In genomic region chr4:24793219-24794005, GRCh38 we compare ENCODE assay signal across 11 cellular contexts. TPM values are rescaled to one million over a fixed set of nuclear protein-coding genes. Genes with fewer than 3 reads are reported as not detected.
DNase-seq lines count a peak whose midpoint lies in the region; ATAC-seq, FAIRE-seq and TF ChIP-seq lines count a peak whose summit lies in the region.
"Had no signal": no experiment of that assay in that cellular context is flagged by ENCODE, and none has a peak within 500 bp of the region (broad histone marks: within the 10 kb centered on the region; RNA-seq: fewer than 3 reads in every experiment).

No MANE protein-coding gene starts in this region.

- H3K4me3 ChIP-seq in A549 (no peak overlapping the region), H7 (ENCODE audit: insufficient read depth, low read depth, low read length) (no peak overlapping the region), ascending aorta (peak overlapping the region in 1 of 2 donors; percentile 59), testis (no peak overlapping the region)

- H3K36me3 ChIP-seq in H7 (replicated peaks; ENCODE audit: control insufficient read depth, insufficient read depth, low read length) (no peaks in the 10 kb centered on the region), ascending aorta (no peaks in the 10 kb centered on the region), testis (ENCODE audit: low read depth, missing control alignments) (no peaks in the 10 kb centered on the region)

- TF ChIP-seq POLR2A in A549 (IDR thresholded peaks at IDR 0.05; ENCODE audit: low read length) (no peak), testis (IDR thresholded peaks at IDR 0.05) (no peak)

- peak; percentile 35 to 48; a peak in 4 of 5 replicates for TF ChIP-seq RAD21 in A549 (conservative IDR thresholded peaks at IDR 0.05 in 1 of 2, IDR thresholded peaks at IDR 0.05 in 1 of 2)

- ATAC-seq in A549 (peak in 1 of 2 experiments; percentile 68; a peak in 3 of 6 replicates), GM18502 (IDR thresholded peaks at IDR 0.05; ENCODE audit: poor library complexity, unreplicated experiment) (no peak)

- peak; percentile 16; the same call in 1 of the 3 replicates for TF ChIP-seq CTCF in A549 (IDR thresholded peaks at IDR 0.05)
- peak; percentile 8 to 39 (median 32) for TF ChIP-seq CTCF in ascending aorta (IDR thresholded peaks at IDR 0.05)
- TF ChIP-seq CTCF in testis (IDR thresholded peaks at IDR 0.05) = peak in 1 of 3 experiments; percentile 18

- no peak overlapping the region for H3K4me2 ChIP-seq in A549

- DNase-seq in A549 (ENCODE audit: low read depth in 1 of 2, low spot score in 1 of 2) (peak; percentile 8 to 27), H7 (peak; percentile 60), ascending aorta (ENCODE audit: low spot score in 2 of 2) (no peak), left kidney (ENCODE audit: low read depth, low spot score) (peak; percentile 44), NCI-H1105 (lab: John Stamatoyannopoulos, UW) (no peak), hippocampal formation (lab: John Stamatoyannopoulos, UW) (no peak), testis (no peak)
- DNase-seq: activated T-cell treated with anti-CD3 and anti-CD28 coated beads for 4 hours, EL had no signal

- no peak for TF ChIP-seq EP300 in A549 (IDR thresholded peaks at IDR 0.05)

- H3K9me3 ChIP-seq in A549 (no peaks in the 10 kb centered on the region), ascending aorta (no peaks in the 10 kb centered on the region), testis (no peaks in the 10 kb centered on the region)

- H3K27ac ChIP-seq in A549 = no peak overlapping the region
- peak overlapping the region; percentile 95 to 97 for H3K27ac ChIP-seq in ascending aorta
- peak overlapping the region in 1 of 2 donors; percentile 61 for H3K27ac ChIP-seq in testis

- no peaks in the 10 kb centered on the region for H3K4me1 ChIP-seq in A549
- peaks cover 0 to 25% of the 10 kb centered on the region in 2 donors for H3K4me1 ChIP-seq in ascending aorta
- peaks cover 19% of the 10 kb centered on the region for H3K4me1 ChIP-seq in testis

- intact Hi-C loops in ascending aorta (cut with DNase I) = loop anchor here (2.0 to 5.0 kb wide), 3 partner anchors 15 to 119 kb away; partner anchors contain the start of gene CCDC149
- intact Hi-C loops in testis (cut with DNase I; ENCODE audit: low total_unique reads) = no loop called here

- CTCF ChIA-PET in A549 (lab: Yijun Ruan, JAX) = interaction anchor here (0.6 to 1.4 kb wide), 3 partner anchors 11 to 323 kb away, joined by 3 to 4 read pairs (median 3); no protein-coding TSS in a partner anchor

- no peak for FAIRE-seq in A549 (lab: Jason Lieb, UNC)
- FAIRE-seq: endothelial cell of umbilical vein had no signal

- POLR2A ChIA-PET in A549 (lab: Yijun Ruan, JAX) = no interaction called here

- WGBS in A549 (ENCODE audit: missing lambda C conversion rate) = 56% methylated on average over 8 of the region's 8 CpGs
- 88 to 89% methylated on average over 8 of the region's 8 CpGs for WGBS in testis, 2 donors

- H3K27me3 ChIP-seq in H7 (ENCODE audit: control insufficient read depth, insufficient read depth, low read length) (peaks cover 30% of the 10 kb centered on the region), ascending aorta (no peaks in the 10 kb centered on the region), testis (no peaks in the 10 kb centered on the region)

TF ChIP-seq in A549, 52 proteins besides CTCF, POLR2A, EP300 and RAD21:
- TF ChIP-seq FOXS1 (CRISPR knock-in tag; IDR thresholded peaks at IDR 0.05) (no peak), HEYL (CRISPR knock-in tag; IDR thresholded peaks at IDR 0.05) (no peak), HOXB5 (CRISPR knock-in tag; IDR thresholded peaks at IDR 0.05) (no peak), CEBPB (IDR thresholded peaks at IDR 0.05) (no peak), SMC3 (IDR thresholded peaks at IDR 0.05) (peak; percentile 30; the same call in 2 of the 3 replicates), ATOH8 (CRISPR knock-in tag; IDR thresholded peaks at IDR 0.05; ENCODE audit: low read depth) (no peak)

RNA-seq across cellular contexts. Expression of gene SOD3, which starts 2.0 kb away (rescaled TPM):
- not detected in 2 replicates for polyA plus RNA-seq in A549 (2011; rRNA removed)
- polyA plus RNA-seq in A549 (2012; cell fraction: cytosol; rRNA removed) = not detected in 2 replicates
- polyA plus RNA-seq in A549 (2012; cell fraction: nucleus; rRNA removed) = not detected in 2 replicates
- polyA plus RNA-seq in A549 (2017; fragmentation: RNase III; extraction: RNeasy Plus Mini Kit Qiagen cat#74134 plus additional on column Dnase treatment) = not detected in 3 replicates
- polyA minus RNA-seq in A549 (2011; rRNA and poly(A)+ RNA removed) = not detected in 2 replicates
- total RNA-seq in H7 (2014; rRNA removed; shearing (Covaris generic)) = 0.07 and 1.3 TPM in 2 replicates
- 893 TPM for total RNA-seq in ascending aorta
- total RNA-seq in testis = 100 to 1,000 TPM; 354 to 355 TPM
- polyA plus RNA-seq in testis (ENCODE audit: insufficient read depth, low read depth, low replicate concordance) = 136 TPM
- total RNA-seq: endothelial cell of umbilical vein had no signal
- polyA plus RNA-seq: endothelial cell of umbilical vein had no signal

Comparison
In these comparisons a context has a peak if more than half of its experiments do, and no peak if none do; other contexts are left out.
1. DNase-seq: peak in A549 (2 of 2), H7 (single experiment) and left kidney (single experiment); none in ascending aorta (0 of 2), NCI-H1105 (single experiment), hippocampal formation (0 of 2) and testis (single experiment).
2. H3K27ac ChIP-seq: peak in ascending aorta (2 of 2); none in A549 (0 of 2).
3. RNA of gene SOD3, which starts 2.0 kb away (total RNA-seq): 893 TPM in ascending aorta (single experiment) and 354 to 355 TPM in testis; 0.07 to 1.3 TPM in H7; every median in the first group is over 100 times any median in the second.